9 cellular contexts compared by ENCODE assay signal in genomic region chr15:96339662-96340347, GRCh38. TPM values are rescaled to one million over a fixed set of nuclear protein-coding genes. Genes with fewer than 3 reads are reported as not detected.
A peak's percentile ranks its signal among the peaks of the same experiment; 100 is the strongest.
DNase-seq lines count a peak whose midpoint lies in the region; ATAC-seq and TF ChIP-seq lines count a peak whose summit lies in the region.
"Had no signal": no experiment of that assay in that cellular context is flagged by ENCODE, and none has a peak within 500 bp of the region (broad histone marks: within the 10 kb centered on the region; RNA-seq: fewer than 3 reads in every experiment).

No MANE protein-coding gene starts in this region.

- H3K4me1 Mint-ChIP-seq in T-helper 1 cell treated with Interleukin-12 subunit alpha and Interleukin-12 subunit beta and Interleukin-4 antibody, amounts not matched to agents 30 μg/mL and 1 μg/mL, for 36 hours (ENCODE audit: low read depth): no peaks in the 10 kb centered on the region
- peaks cover 0 to 18% (median 11%) of the 10 kb centered on the region in 7 donors for H3K4me1 Mint-ChIP-seq in naive thymus-derived CD4-positive, alpha-beta T cell

- peaks cover 91% of the 10 kb centered on the region for H3K27me3 Mint-ChIP-seq in T-helper 1 cell treated with Interleukin-12 subunit alpha and Interleukin-12 subunit beta and Interleukin-4 antibody, amounts not matched to agents 30 μg/mL and 1 μg/mL, for 36 hours (ENCODE audit: low read depth)
- peaks cover 87 to 97% (median 93%) of the 10 kb centered on the region in 5 donors for H3K27me3 Mint-ChIP-seq in naive thymus-derived CD4-positive, alpha-beta T cell

- no peaks in the 10 kb centered on the region for H3K36me3 Mint-ChIP-seq in T-helper 1 cell treated with Interleukin-12 subunit alpha and Interleukin-12 subunit beta and Interleukin-4 antibody, amounts not matched to agents 30 μg/mL and 1 μg/mL, for 36 hours (ENCODE audit: low read depth)
- H3K36me3 Mint-ChIP-seq in naive thymus-derived CD4-positive, alpha-beta T cell: peaks cover 0 to 17% (median 0%) of the 10 kb centered on the region in 5 donors
- H3K36me3 Mint-ChIP-seq: IgD-negative memory B cell had no signal

- H3K4me1 ChIP-seq in lower lobe of right lung (peaks cover 17% of the 10 kb centered on the region), thyroid gland (peaks cover 8 to 15% of the 10 kb centered on the region in 2 donors)
- no peaks in the 10 kb centered on the region for H3K4me1 ChIP-seq in naive thymus-derived CD4-positive, alpha-beta T cell (ENCODE audit: control insufficient read depth in 2 of 2, insufficient read depth in 2 of 2, low read length in 2 of 2)

- CTCF ChIA-PET in naive thymus-derived CD4-positive, alpha-beta T cell (lab: Charles Lee): no interaction called here

- peaks cover 14% of the 10 kb centered on the region for H3K9me3 Mint-ChIP-seq in T-helper 1 cell treated with Interleukin-12 subunit alpha and Interleukin-12 subunit beta and Interleukin-4 antibody, amounts not matched to agents 30 μg/mL and 1 μg/mL, for 36 hours
- H3K9me3 Mint-ChIP-seq in naive thymus-derived CD4-positive, alpha-beta T cell: peaks cover 0 to 66% (median 22%) of the 10 kb centered on the region in 11 donors

- no peak for DNase-seq in T-helper 1 cell
- DNase-seq in caudate nucleus (lab: John Stamatoyannopoulos, UW): no peak
- no peak for DNase-seq in lower lobe of right lung
- no peak for DNase-seq in thyroid gland
- DNase-seq in activated effector memory CD4-positive, alpha-beta T cell treated with anti-CD3 and anti-CD28 coated beads, Interleukin-2, amount 50 U/mL, for 16 hours: no peak
- DNase-seq in naive thymus-derived CD4-positive, alpha-beta T cell: no peak

- H3K9me3 ChIP-seq in lower lobe of right lung (no peaks in the 10 kb centered on the region), thyroid gland (no peaks in the 10 kb centered on the region)
- peaks cover 0 to 7% (median 0%) of the 10 kb centered on the region in 3 experiments for H3K9me3 ChIP-seq in naive thymus-derived CD4-positive, alpha-beta T cell (ENCODE audit: control insufficient read depth in 2 of 3, low read length in 3 of 3)

- TF ChIP-seq CTCF in lower lobe of right lung (IDR thresholded peaks at IDR 0.05) (no peak), thyroid gland (IDR thresholded peaks at IDR 0.05) (no peak)

- H3K36me3 ChIP-seq in lower lobe of right lung (peaks cover 12% of the 10 kb centered on the region), thyroid gland (peaks cover 6 to 8% of the 10 kb centered on the region in 2 donors)
- H3K36me3 ChIP-seq in naive thymus-derived CD4-positive, alpha-beta T cell (ENCODE audit: control insufficient read depth in 2 of 3, insufficient read depth in 3 of 3, low read length in 3 of 3): no peaks in the 10 kb centered on the region

- POLR2A ChIA-PET in naive thymus-derived CD4-positive, alpha-beta T cell (lab: Charles Lee): no interaction called here

- no peak for TF ChIP-seq POLR2A in thyroid gland (IDR thresholded peaks at IDR 0.05)

- no peak overlapping the region for H3K4me3 Mint-ChIP-seq in T-helper 1 cell treated with Interleukin-12 subunit alpha and Interleukin-12 subunit beta and Interleukin-4 antibody, amounts not matched to agents 30 μg/mL and 1 μg/mL, for 36 hours
- H3K4me3 Mint-ChIP-seq in naive thymus-derived CD4-positive, alpha-beta T cell: peak overlapping the region in 3 of 10 donors; percentile 26 to 45 (median 44)
- H3K4me3 Mint-ChIP-seq: IgD-negative memory B cell had no signal

- peak overlapping the region; percentile 63 for H3K27ac Mint-ChIP-seq in T-helper 1 cell treated with Interleukin-12 subunit alpha and Interleukin-12 subunit beta and Interleukin-4 antibody, amounts not matched to agents 30 μg/mL and 1 μg/mL, for 36 hours
- peak overlapping the region in 2 of 9 donors; percentile 9 to 77 for H3K27ac Mint-ChIP-seq in naive thymus-derived CD4-positive, alpha-beta T cell

- H3K27me3 ChIP-seq in lower lobe of right lung (ENCODE audit: low read depth) (peaks cover 14% of the 10 kb centered on the region), thyroid gland (no peaks in the 10 kb centered on the region)
- peaks cover 0 to 41% of the 10 kb centered on the region in 2 donors for H3K27me3 ChIP-seq in naive thymus-derived CD4-positive, alpha-beta T cell (ENCODE audit: control insufficient read depth in 2 of 2, insufficient read depth in 2 of 2, low read length in 2 of 2)

- H3K27ac ChIP-seq in caudate nucleus (ENCODE audit: low read depth, low read length) (peak overlapping the region; percentile 58), lower lobe of right lung (peak overlapping the region; percentile 90), thyroid gland (peak overlapping the region; percentile 73 to 97 (median 95))
- H3K27ac ChIP-seq in naive thymus-derived CD4-positive, alpha-beta T cell (ENCODE audit: low read depth, low read length): no peak overlapping the region

- intact Hi-C loops in lower lobe of right lung (cut with DNase I): no loop called here
- intact Hi-C loops in thyroid gland (cut with DNase I): no loop called here
- intact Hi-C loops in naive thymus-derived CD4-positive, alpha-beta T cell (cut with micrococcal nuclease): loop anchor here in 1 of 2 donors (2.0 to 10.0 kb wide), 4 partner anchors 17 to 1755 kb away; no protein-coding TSS in a partner anchor

- ATAC-seq in lower lobe of right lung (no peak), HG03354 (IDR thresholded peaks at IDR 0.05; ENCODE audit: poor library complexity, severe bottlenecking, unreplicated experiment) (no peak)
- ATAC-seq in naive thymus-derived CD4-positive, alpha-beta T cell: no peak

- H3K4me3 ChIP-seq in lower lobe of right lung: peak overlapping the region; percentile 71
- H3K4me3 ChIP-seq in thyroid gland (replicated peaks in 1 of 3): peak overlapping the region in 2 of 3 donors; percentile 49 to 79
- H3K4me3 ChIP-seq in naive thymus-derived CD4-positive, alpha-beta T cell (ENCODE audit: low read length): no peak overlapping the region

- WGBS in thyroid gland, 2 donors: 47 to 52% methylated on average over 8 of the region's 8 CpGs

RNA-seq across cellular contexts. Expression of gene NR2F2, which starts 9.3 kb away (rescaled TPM):
- total RNA-seq in lower lobe of right lung: 50.6 TPM
- total RNA-seq in thyroid gland: 10 to 100 TPM; 18.3 to 30.2 (median 20.4) TPM
- not detected for total RNA-seq in naive thymus-derived CD4-positive, alpha-beta T cell
- not detected for polyA plus RNA-seq in naive thymus-derived CD4-positive, alpha-beta T cell
- polyA plus RNA-seq: IgD-negative memory B cell had no signal

Comparison
In these comparisons a context has a peak if more than half of its experiments do, and no peak if none do; other contexts are left out.
1. RNA of gene NR2F2, which starts 9.3 kb away (total RNA-seq): 50.6 TPM in lower lobe of right lung (single experiment) and 18.3 to 30.2 TPM in thyroid gland; not detected in naive thymus-derived CD4-positive, alpha-beta T cell; every median in the first group is over 10 times any median in the second.